Comparison of ENCODE assay signal across 23 cellular contexts in genomic region chrX:86137071-86137470, GRCh38. TPM values are rescaled to one million over a fixed set of nuclear protein-coding genes. Genes with fewer than 3 reads are reported as not detected.
"Had no signal": no experiment of that assay in that cellular context is flagged by ENCODE, and none has a peak within 500 bp of the region (broad histone marks: within the 10 kb centered on the region; RNA-seq: fewer than 3 reads in every experiment).

No MANE protein-coding gene starts in this region.

- H3K4me1 ChIP-seq: body of pancreas, right lobe of liver, suprapubic skin had no signal

- H3K36me3 ChIP-seq: ovary, right lobe of liver, suprapubic skin had no signal

- H3K4me3 Mint-ChIP-seq: activated CD4-positive, alpha-beta T cell treated with anti-CD3 and anti-CD28 coated beads, Interleukin-2, amount 10 ng/mL, durations not matched to agents 24 days and 14 days; activated CD8-positive, alpha-beta T cell treated with anti-CD3 and anti-CD28 coated beads, Interleukin-2, amount 10 ng/mL, durations not matched to agents 7 days and 5 days; immature natural killer cell; naive thymus-derived CD4-positive, alpha-beta T cell; stimulated activated naive CD8-positive, alpha-beta T cell treated with anti-CD3 and anti-CD28 coated beads, Interleukin-15, Interleukin-2, amounts not matched to agents 100 ng/mL and 50 ng/mL, for 24 hours; type B pancreatic cell; WTC11 had no signal

- H3K27me3 Mint-ChIP-seq: activated CD4-positive, alpha-beta T cell treated with anti-CD3 and anti-CD28 coated beads, Interleukin-2, amount 10 ng/mL, durations not matched to agents 24 days and 14 days had no signal

- H3K9me3 ChIP-seq: body of pancreas, mucosa of descending colon, ovary, right lobe of liver, suprapubic skin had no signal

- H3K36me3 Mint-ChIP-seq: activated naive CD4-positive, alpha-beta T cell treated with anti-CD3 and anti-CD28 coated beads, Interleukin-2, amount 50 U/mL, for 72 hours; immature natural killer cell; naive thymus-derived CD4-positive, alpha-beta T cell; type B pancreatic cell had no signal

- H3K27ac Mint-ChIP-seq: activated CD4-positive, alpha-beta T cell treated with anti-CD3 and anti-CD28 coated beads, Interleukin-2, amount 10 ng/mL, durations not matched to agents 24 days and 14 days; activated CD8-positive, alpha-beta T cell treated with anti-CD3 and anti-CD28 coated beads, Interleukin-2, amount 10 ng/mL, durations not matched to agents 7 days and 5 days; activated naive CD4-positive, alpha-beta T cell treated with anti-CD3 and anti-CD28 coated beads, Interleukin-2, amount 50 U/mL, for 72 hours; immature natural killer cell; naive thymus-derived CD4-positive, alpha-beta T cell; stimulated activated naive CD8-positive, alpha-beta T cell treated with anti-CD3 and anti-CD28 coated beads, Interleukin-15, Interleukin-2, amounts not matched to agents 100 ng/mL and 50 ng/mL, for 24 hours; type B pancreatic cell; WTC11 had no signal

- H3K9me3 Mint-ChIP-seq: activated CD4-positive, alpha-beta T cell treated with anti-CD3 and anti-CD28 coated beads, Interleukin-2, amount 10 ng/mL, durations not matched to agents 24 days and 14 days; activated naive CD4-positive, alpha-beta T cell treated with anti-CD3 and anti-CD28 coated beads, Interleukin-2, amount 50 U/mL, for 72 hours; stimulated activated naive CD8-positive, alpha-beta T cell treated with anti-CD3 and anti-CD28 coated beads, Interleukin-15, Interleukin-2, amounts not matched to agents 100 ng/mL and 50 ng/mL, for 24 hours; type B pancreatic cell had no signal

- H3K4me1 Mint-ChIP-seq: activated CD4-positive, alpha-beta T cell treated with anti-CD3 and anti-CD28 coated beads, Interleukin-2, amount 10 ng/mL, durations not matched to agents 24 days and 14 days; immature natural killer cell had no signal

- DNase-seq: activated CD4-positive, alpha-beta T cell treated with anti-CD3 and anti-CD28 coated beads, Interleukin-2, amount 10 ng/mL, durations not matched to agents 24 days and 14 days; activated CD8-positive, alpha-beta memory T cell treated with anti-CD3 and anti-CD28 coated beads, Interleukin-2, amount 50 U/mL, for 4 hours; activated CD8-positive, alpha-beta T cell treated with anti-CD3 and anti-CD28 coated beads, Interleukin-2, amount 10 ng/mL, durations not matched to agents 7 days and 5 days; activated effector memory CD4-positive, alpha-beta T cell treated with anti-CD3 and anti-CD28 coated beads, Interleukin-2, amount 50 U/mL, for 16 hours; activated T-cell treated with anti-CD3 and anti-CD28 coated beads, Interleukin-2, amount 50 U/mL, for 48 hours; body of pancreas; effector CD8-positive, alpha-beta T cell; head of caudate nucleus; immature natural killer cell; left colon; mucosa of descending colon; naive thymus-derived CD4-positive, alpha-beta T cell; ovary; right lobe of liver had no signal

- H3K27ac ChIP-seq: body of pancreas, ovary, right lobe of liver, suprapubic skin had no signal

- H3K27me3 ChIP-seq: body of pancreas, ovary, right lobe of liver, suprapubic skin had no signal

- H3K4me3 ChIP-seq: body of pancreas, mucosa of descending colon, ovary, right lobe of liver, suprapubic skin had no signal

- ATAC-seq: activated CD8-positive, alpha-beta T cell treated with anti-CD3 and anti-CD28 coated beads, Interleukin-2, amount 10 ng/mL, durations not matched to agents 7 days and 5 days; activated naive CD4-positive, alpha-beta T cell treated with anti-CD3 and anti-CD28 coated beads, Interleukin-2, amount 50 U/mL, for 72 hours; body of pancreas; left colon; mucosa of descending colon; naive thymus-derived CD4-positive, alpha-beta T cell; right lobe of liver; WTC11 had no signal

RNA-seq across cellular contexts. Expression of gene DACH2, which starts 11.2 kb away (rescaled TPM):
- total RNA-seq: activated CD4-positive, alpha-beta T cell treated with anti-CD3 and anti-CD28 coated beads, Interleukin-2, amount 10 ng/mL, durations not matched to agents 24 days and 14 days; activated CD8-positive, alpha-beta T cell treated with anti-CD3 and anti-CD28 coated beads, Interleukin-2, amount 10 ng/mL, durations not matched to agents 7 days and 5 days; activated naive CD4-positive, alpha-beta T cell treated with anti-CD3 and anti-CD28 coated beads, Interleukin-2, amount 50 U/mL, for 72 hours; endothelial cell of umbilical vein; left colon; lung microvascular endothelial cell; naive thymus-derived CD4-positive, alpha-beta T cell; pulmonary artery endothelial cell; right lobe of liver; T-helper 2 cell treated with Interferon-gamma antibody and Interleukin-4, amounts not matched to agents 100 ng/mL and 5 ng/mL, for 36 hours had no signal
